Comparison of ENCODE assay signal across 8 cellular contexts in the genomic region with DNA sequence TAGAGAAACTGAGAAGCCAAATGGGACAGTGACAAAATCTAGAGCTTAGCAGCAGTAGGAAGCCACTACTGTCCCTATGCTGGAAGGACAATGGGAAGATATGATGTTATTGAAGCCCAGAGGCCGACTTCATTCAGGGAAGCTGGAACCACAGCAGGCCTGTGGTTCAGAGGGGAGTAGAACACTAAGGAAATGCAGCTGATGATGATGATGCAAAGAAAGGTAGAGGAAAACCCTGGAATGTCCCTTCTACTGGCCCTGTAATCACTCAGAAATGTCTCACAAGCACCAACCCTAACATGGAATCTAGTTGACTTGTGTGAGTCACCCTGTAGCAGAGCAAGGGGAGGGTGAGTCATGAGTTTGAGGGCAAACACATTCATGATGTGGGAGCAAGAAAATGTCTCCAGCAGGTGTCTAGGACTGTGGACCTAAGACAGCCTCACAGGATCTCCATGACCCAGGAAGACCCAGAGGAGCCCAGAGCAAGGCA. TPM values are rescaled to one million over a fixed set of nuclear protein-coding genes. Genes with fewer than 3 reads are reported as not detected.
A peak's percentile ranks its signal among the peaks of the same experiment; 100 is the strongest.
DNase-seq lines count a peak whose midpoint lies in the region; ATAC-seq lines count a peak whose summit lies in the region.

No MANE protein-coding gene starts in this region.

- no peak overlapping the region for H3K27ac Mint-ChIP-seq in activated naive CD8-positive, alpha-beta T cell treated with anti-CD3 and anti-CD28 coated beads, Interleukin-2, amount 10 ng/mL, durations not matched to agents 7 days and 5 days

- POLR2A ChIA-PET in activated naive CD8-positive, alpha-beta T cell treated with anti-CD3 and anti-CD28 coated beads, Interleukin-2, amount 10 ng/mL, durations not matched to agents 7 days and 5 days (lab: Charles Lee), result no interaction called here

- no peak overlapping the region for H3K4me3 ChIP-seq in mesenchymal stem cell (ENCODE audit: insufficient read depth in 1 of 2, low read depth in 1 of 2, low read length in 2 of 2)

- H2AFZ ChIP-seq in mesenchymal stem cell (ENCODE audit: low read depth, low read length), result no peak overlapping the region

- peak overlapping the region in 1 of 2 experiments; percentile 24 for H3K4ac ChIP-seq in mesenchymal stem cell (ENCODE audit: low read depth in 1 of 2, low read length in 2 of 2)

- H3K9me3 Mint-ChIP-seq in activated naive CD8-positive, alpha-beta T cell treated with anti-CD3 and anti-CD28 coated beads, Interleukin-2, amount 10 ng/mL, durations not matched to agents 7 days and 5 days, result no peaks in the 10 kb centered on the region

- peak overlapping the region; percentile 97 for H3K27ac ChIP-seq in mesenchymal stem cell (ENCODE audit: low read length, poor library complexity, severe bottlenecking)

- H3K36me3 Mint-ChIP-seq in activated naive CD8-positive, alpha-beta T cell treated with anti-CD3 and anti-CD28 coated beads, Interleukin-2, amount 10 ng/mL, durations not matched to agents 7 days and 5 days, result no peaks in the 10 kb centered on the region

- H3K36me3 ChIP-seq in mesenchymal stem cell (ENCODE audit: control insufficient read depth in 1 of 2, insufficient read depth in 2 of 2, low read depth in 1 of 2, low read length in 2 of 2), result no peaks in the 10 kb centered on the region

- H2BK15ac ChIP-seq in mesenchymal stem cell (ENCODE audit: low read depth, poor library complexity, severe bottlenecking), result no peak overlapping the region

- no peaks in the 10 kb centered on the region for H3K9me3 ChIP-seq in mesenchymal stem cell (ENCODE audit: control insufficient read depth, low read length)

- no peaks in the 10 kb centered on the region for H3K27me3 Mint-ChIP-seq in activated naive CD8-positive, alpha-beta T cell treated with anti-CD3 and anti-CD28 coated beads, Interleukin-2, amount 10 ng/mL, durations not matched to agents 7 days and 5 days

- H3K79me1 ChIP-seq in mesenchymal stem cell (replicated peaks; ENCODE audit: low read length, poor library complexity, severe bottlenecking), result no peaks in the 10 kb centered on the region

- ATAC-seq in activated naive CD8-positive, alpha-beta T cell treated with anti-CD3 and anti-CD28 coated beads, Interleukin-2, amount 10 ng/mL, durations not matched to agents 7 days and 5 days (ENCODE audit: low read depth), result peak; percentile 50
- no peak for ATAC-seq in HG02798 (IDR thresholded peaks at IDR 0.05; ENCODE audit: poor library complexity, unreplicated experiment)

- 0% methylated on average over 1 of the region's 1 CpG for WGBS in mesenchymal stem cell

- H2BK120ac ChIP-seq in mesenchymal stem cell (ENCODE audit: low read depth, low read length), result peak overlapping the region; percentile 86

- peak overlapping the region; percentile 99 for H2BK5ac ChIP-seq in mesenchymal stem cell (ENCODE audit: low read depth, low read length, poor library complexity, severe bottlenecking)

- no peak overlapping the region for H3K23ac ChIP-seq in mesenchymal stem cell (ENCODE audit: low read length in 2 of 2)

- peak overlapping the region; percentile 62 for H4K91ac ChIP-seq in mesenchymal stem cell (ENCODE audit: low read length)

- H3K9ac ChIP-seq in mesenchymal stem cell (ENCODE audit: low read length), result no peak overlapping the region

- H4K8ac ChIP-seq in mesenchymal stem cell (ENCODE audit: low read length), result peak overlapping the region; percentile 78

- H3K4me1 Mint-ChIP-seq in activated naive CD8-positive, alpha-beta T cell treated with anti-CD3 and anti-CD28 coated beads, Interleukin-2, amount 10 ng/mL, durations not matched to agents 7 days and 5 days, result peaks cover 15% of the 10 kb centered on the region

- no peak overlapping the region for H3K14ac ChIP-seq in mesenchymal stem cell (ENCODE audit: low read length in 2 of 2)

- no peaks in the 10 kb centered on the region for H3K27me3 ChIP-seq in mesenchymal stem cell (ENCODE audit: control insufficient read depth in 1 of 2, insufficient read depth in 1 of 2, low read length in 2 of 2)

- peaks cover 4% of the 10 kb centered on the region for H3K4me1 ChIP-seq in mesenchymal stem cell (ENCODE audit: control insufficient read depth, insufficient read depth, low read depth, low read length)

- DNase-seq in A172 (ENCODE audit: low spot score) (peak; percentile 100), HT1080 (ENCODE audit: low read depth) (peak; percentile 100), mesenchymal stem cell (peak; percentile 99), NCI-H1417 treated with DMSO at 0.1 percent for 48 hours (lab: John Stamatoyannopoulos, UW) (no peak), NCI-H748 treated with DMSO at 0.1 percent for 48 hours (lab: John Stamatoyannopoulos, UW) (no peak), NCI-H2196 treated with DMSO at 0.1 percent for 48 hours (lab: John Stamatoyannopoulos, UW; ENCODE audit: unreplicated experiment) (no peak)
- DNase-seq in activated naive CD8-positive, alpha-beta T cell treated with anti-CD3 and anti-CD28 coated beads, Interleukin-2, amount 10 ng/mL, durations not matched to agents 7 days and 5 days, result no peak

- peak overlapping the region; percentile 16 to 72 for H3K18ac ChIP-seq in mesenchymal stem cell (ENCODE audit: low read depth in 1 of 2, low read length in 2 of 2)

- H3K4me2 ChIP-seq in mesenchymal stem cell (ENCODE audit: low read length, poor library complexity, severe bottlenecking), result no peak overlapping the region

- no peak overlapping the region for H3K4me3 Mint-ChIP-seq in activated naive CD8-positive, alpha-beta T cell treated with anti-CD3 and anti-CD28 coated beads, Interleukin-2, amount 10 ng/mL, durations not matched to agents 7 days and 5 days

- H2AK5ac ChIP-seq in mesenchymal stem cell (ENCODE audit: low read length, severe bottlenecking), result peak overlapping the region; percentile 75

- peak overlapping the region; percentile 6 to 95 for H2BK12ac ChIP-seq in mesenchymal stem cell (ENCODE audit: low read length in 2 of 2)

RNA-seq across cellular contexts. Expression of a gene that starts 37.1 kb away (rescaled TPM):
- total RNA-seq in A172 (2014; rRNA removed; shearing (Covaris generic)), result 843 and 845 TPM in 2 replicates
- 17.0 and 20.8 TPM in 2 replicates for total RNA-seq in HT1080 (2014; rRNA removed; shearing (Covaris generic))
- 11.3 and 14.3 TPM in 2 replicates for polyA plus RNA-seq in HT1080 (2015; cell fraction: cytosol; rRNA removed)
- polyA plus RNA-seq in HT1080 (2015; cell fraction: nucleus; rRNA removed), result 34.6 and 38.5 TPM in 2 replicates
- total RNA-seq in activated naive CD8-positive, alpha-beta T cell treated with anti-CD3 and anti-CD28 coated beads, Interleukin-2, amount 10 ng/mL, durations not matched to agents 7 days and 5 days, result not detected
- 17.6 TPM for polyA plus RNA-seq in mesenchymal stem cell (2013, experiment 1 of 2)
- 18.7 TPM for polyA plus RNA-seq in mesenchymal stem cell (2013, experiment 2 of 2)

Comparison
In these comparisons a context has a peak if more than half of its experiments do, and no peak if none do; other contexts are left out.
1. DNase-seq: peak in A172 (single experiment), HT1080 (single experiment) and mesenchymal stem cell (single experiment); none in activated naive CD8-positive, alpha-beta T cell treated with anti-CD3 and anti-CD28 coated beads, Interleukin-2, amount 10 ng/mL, durations not matched to agents 7 days and 5 days (single experiment), NCI-H1417 treated with DMSO at 0.1 percent for 48 hours (single experiment), NCI-H748 treated with DMSO at 0.1 percent for 48 hours (single experiment) and NCI-H2196 treated with DMSO at 0.1 percent for 48 hours (single experiment).
2. RNA of a gene that starts 37.1 kb away (total RNA-seq): 843 to 845 TPM in A172; 17.0 to 20.8 TPM in HT1080 and not detected in activated naive CD8-positive, alpha-beta T cell treated with anti-CD3 and anti-CD28 coated beads, Interleukin-2, amount 10 ng/mL, durations not matched to agents 7 days and 5 days; every median in the first group is over 10 times any median in the second.